Comparison of ENCODE assay signal across 17 cellular contexts in genomic region chr6:166402582-166403277, GRCh38. TPM values are rescaled to one million over a fixed set of nuclear protein-coding genes. Genes with fewer than 3 reads are reported as not detected.
DNase-seq lines count a peak whose midpoint lies in the region; ATAC-seq, FAIRE-seq and TF ChIP-seq lines count a peak whose summit lies in the region.
"Had no signal": no experiment of that assay in that cellular context is flagged by ENCODE, and none has a peak within 500 bp of the region (broad histone marks: within the 10 kb centered on the region; RNA-seq: fewer than 3 reads in every experiment).

No MANE protein-coding gene starts in this region.

- H3K27ac ChIP-seq in K562 (ENCODE audit: extremely low read depth, low read depth, low read length), result no peak overlapping the region
- H3K27ac ChIP-seq in mesenchymal stem cell (ENCODE audit: low read length, poor library complexity, severe bottlenecking), result no peak overlapping the region
- no peak overlapping the region for H3K27ac ChIP-seq in left ventricle myocardium inferior (replicated peaks)
- H3K27ac ChIP-seq: hepatocyte, parathyroid adenoma had no signal

- in situ Hi-C loops in K562 (cut with MboI), result no loop called here

- no peak for TF ChIP-seq POLR2A in K562 (conservative IDR thresholded peaks at IDR 0.05)

- POLR2A ChIA-PET in HEK293T (lab: Yijun Ruan, JAX), result no interaction called here
- POLR2A ChIA-PET in K562 (lab: Yijun Ruan, JAX), result interaction anchor here (0.6 kb wide), 1 partner anchor 1596 kb away, joined by 5 read pairs; no protein-coding TSS in a partner anchor

- H3K4me2 ChIP-seq in K562 (ENCODE audit: insufficient read depth, low read length) (no peak overlapping the region), mesenchymal stem cell (ENCODE audit: low read length, poor library complexity, severe bottlenecking) (no peak overlapping the region)
- H3K4me2 ChIP-seq: hepatocyte had no signal

- H3K79me2 ChIP-seq in K562 (ENCODE audit: control insufficient read depth, insufficient read depth, low read length), result no peaks in the 10 kb centered on the region
- H3K79me2 ChIP-seq: hepatocyte, parathyroid adenoma had no signal

- no peak for TF ChIP-seq RAD21 in K562 (CRISPR knock-in tag; conservative IDR thresholded peaks at IDR 0.05 in 1 of 2, IDR thresholded peaks at IDR 0.05 in 1 of 2)

- H2AFZ ChIP-seq in K562 (ENCODE audit: low read depth, low read length) (no peak overlapping the region), mesenchymal stem cell (ENCODE audit: low read depth, low read length) (no peak overlapping the region)
- H2AFZ ChIP-seq: hepatocyte, parathyroid adenoma had no signal

- no peak for ATAC-seq in K562

- H3K4me1 ChIP-seq in K562 (replicated peaks in 1 of 2; ENCODE audit: control insufficient read depth in 2 of 2, insufficient read depth in 2 of 2, low read length in 2 of 2), result peaks cover 0 to 3% of the 10 kb centered on the region in 2 experiments; a peak in 1 of 5 replicates
- H3K4me1 ChIP-seq in mesenchymal stem cell (ENCODE audit: control insufficient read depth, insufficient read depth, low read depth, low read length), result peaks cover 3% of the 10 kb centered on the region
- H3K4me1 ChIP-seq in left ventricle myocardium inferior, result no peaks in the 10 kb centered on the region
- H3K4me1 ChIP-seq: parathyroid adenoma had no signal

- H3K9me1 ChIP-seq in K562 (ENCODE audit: control insufficient read depth, insufficient read depth, low read length), result no peaks in the 10 kb centered on the region

- no peak for TF ChIP-seq EP300 in K562 (IDR thresholded peaks at IDR 0.05; ENCODE audit: low read length)

- H3K27me3 ChIP-seq in K562 (ENCODE audit: control insufficient read depth in 2 of 2, insufficient read depth in 2 of 2, low read length in 2 of 2), result peaks cover 38 to 61% of the 10 kb centered on the region in 2 experiments
- peaks cover 5 to 16% of the 10 kb centered on the region in 2 experiments for H3K27me3 ChIP-seq in mesenchymal stem cell (ENCODE audit: control insufficient read depth in 1 of 2, insufficient read depth in 1 of 2, low read length in 2 of 2)
- peaks cover 11% of the 10 kb centered on the region for H3K27me3 ChIP-seq in left ventricle myocardium inferior (ENCODE audit: low read depth)
- H3K27me3 ChIP-seq: hepatocyte had no signal

- H3K79me1 ChIP-seq in mesenchymal stem cell (replicated peaks; ENCODE audit: low read length, poor library complexity, severe bottlenecking), result no peaks in the 10 kb centered on the region

- no peak overlapping the region for H2BK15ac ChIP-seq in mesenchymal stem cell (ENCODE audit: low read depth, poor library complexity, severe bottlenecking)

- peaks cover 3% of the 10 kb centered on the region; the same call in 1 of the 2 replicates for H4K20me1 ChIP-seq in K562 (replicated peaks; ENCODE audit: control insufficient read depth, insufficient read depth, low read length)

- H3K9me3 ChIP-seq in K562 (replicated peaks; ENCODE audit: control insufficient read depth, insufficient read depth, low read depth, low read length) (no peaks in the 10 kb centered on the region), mesenchymal stem cell (ENCODE audit: control insufficient read depth, low read length) (no peaks in the 10 kb centered on the region), left ventricle myocardium inferior (replicated peaks) (no peaks in the 10 kb centered on the region)

- no peak overlapping the region for H3K23ac ChIP-seq in mesenchymal stem cell (ENCODE audit: low read length in 2 of 2)

- no peak overlapping the region for H3K14ac ChIP-seq in mesenchymal stem cell (ENCODE audit: low read length in 2 of 2)

- 11% methylated on average over 5 of the region's 6 CpGs for WGBS in K562 (ENCODE audit: insufficient coverage, low coverage, missing lambda C conversion rate)
- WGBS in mesenchymal stem cell, result 70% methylated on average over 6 of the region's 6 CpGs

- H3K18ac ChIP-seq in mesenchymal stem cell (ENCODE audit: low read depth in 1 of 2, low read length in 2 of 2), result no peak overlapping the region

- DNase-seq in NCI-H146 treated with DMSO at 0.1 percent for 48 hours (lab: John Stamatoyannopoulos, UW; ENCODE audit: unreplicated experiment), result peak; percentile 22
- DNase-seq in NCI-H146 (lab: John Stamatoyannopoulos, UW), result no peak
- peak; percentile 62 for DNase-seq in HEK293T (ENCODE audit: extremely low spot score)
- DNase-seq in K562 (ENCODE audit: extremely low read depth in 1 of 4, low spot score in 3 of 4), result no peak
- DNase-seq in mesenchymal stem cell, result peak; percentile 37
- DNase-seq in NCI-H526 treated with DMSO at 0.1 percent for 48 hours (lab: John Stamatoyannopoulos, UW), result no peak
- DNase-seq in posterior cingulate gyrus, result no peak
- DNase-seq in left ventricle myocardium inferior, result no peak
- DNase-seq: activated CD8-positive, alpha-beta memory T cell treated with anti-CD3 and anti-CD28 coated beads, Interleukin-2, amount 50 U/mL, for 48 hours; amniotic stem cell; DMS153; MV-4-11 had no signal

- no peak overlapping the region for H2AK5ac ChIP-seq in mesenchymal stem cell (ENCODE audit: low read length, severe bottlenecking)

- no peak for FAIRE-seq in K562 (lab: Jason Lieb, UNC)
- FAIRE-seq: A204.1, GM19239 had no signal

- intact Hi-C loops in K562 (cut with micrococcal nuclease), result loop anchor here (5.0 kb wide), 1 partner anchor 70 kb away; no protein-coding TSS in a partner anchor
- intact Hi-C loops in posterior cingulate gyrus (cut with DNase I), result no loop called here
- intact Hi-C loops in left ventricle myocardium inferior (cut with micrococcal nuclease), result loop anchor here (5.0 to 10.0 kb wide), 2 partner anchors 88 to 125 kb away; no protein-coding TSS in a partner anchor

- CTCF ChIA-PET in HEK293T (lab: Yijun Ruan, JAX) (no interaction called here), K562 (lab: Yijun Ruan, JAX; ENCODE audit: low intra/inter-chr PET ratio) (interaction anchor here (3.6 kb wide), 1 partner anchor 127 kb away, joined by 37 read pairs; no protein-coding TSS in a partner anchor)

- H3K9ac ChIP-seq in K562 (ENCODE audit: insufficient read depth in 1 of 2, low read depth in 2 of 2, low read length in 2 of 2), result no peak overlapping the region
- no peak overlapping the region for H3K9ac ChIP-seq in mesenchymal stem cell (ENCODE audit: low read length)
- H3K9ac ChIP-seq: parathyroid adenoma had no signal

- no peak for TF ChIP-seq CTCF in K562 (IDR thresholded peaks at IDR 0.05 in 2 of 3, conservative IDR thresholded peaks at IDR 0.05 in 1 of 3; ENCODE audit: insufficient read depth in 2 of 3, low read depth in 1 of 3, low read length in 3 of 3)
- TF ChIP-seq CTCF in left ventricle myocardium inferior (IDR thresholded peaks at IDR 0.05; ENCODE audit: borderline replicate concordance), result no peak

- no peak overlapping the region for H2BK120ac ChIP-seq in mesenchymal stem cell (ENCODE audit: low read depth, low read length)

- H2BK12ac ChIP-seq in mesenchymal stem cell (ENCODE audit: low read length in 2 of 2), result no peak overlapping the region

- no peak overlapping the region for H3K4ac ChIP-seq in mesenchymal stem cell (ENCODE audit: low read depth in 1 of 2, low read length in 2 of 2)

- H3K36me3 ChIP-seq in K562 (ENCODE audit: control insufficient read depth, insufficient read depth, low read length) (no peaks in the 10 kb centered on the region), mesenchymal stem cell (ENCODE audit: control insufficient read depth in 1 of 2, insufficient read depth in 2 of 2, low read depth in 1 of 2, low read length in 2 of 2) (no peaks in the 10 kb centered on the region), left ventricle myocardium inferior (no peaks in the 10 kb centered on the region)

- BruUV-seq in K562 (replicated peaks; lab: Mats Ljungman, UMichigan), result no TSS peak

- no peak overlapping the region for H4K8ac ChIP-seq in mesenchymal stem cell (ENCODE audit: low read length)

- no peak overlapping the region for H4K91ac ChIP-seq in mesenchymal stem cell (ENCODE audit: low read length)

- H2BK5ac ChIP-seq in mesenchymal stem cell (ENCODE audit: low read depth, low read length, poor library complexity, severe bottlenecking), result no peak overlapping the region

- H3K4me3 ChIP-seq in K562 (no peak overlapping the region), mesenchymal stem cell (ENCODE audit: insufficient read depth in 1 of 2, low read depth in 1 of 2, low read length in 2 of 2) (no peak overlapping the region), left ventricle myocardium inferior (no peak overlapping the region)
- H3K4me3 ChIP-seq: hepatocyte, lung had no signal

TF ChIP-seq in HEK293T, 16 proteins besides CTCF, POLR2A, EP300 and RAD21 (continues in another document):
- TF ChIP-seq ELF4 (IDR thresholded peaks at IDR 0.05), result no peak
- TF ChIP-seq SUZ12 (IDR thresholded peaks at IDR 0.05), result no peak
- TF ChIP-seq FOXM1 (IDR thresholded peaks at IDR 0.05; ENCODE audit: borderline replicate concordance), result no peak
- TF ChIP-seq FOXK2 (IDR thresholded peaks at IDR 0.05), result no peak
- TF ChIP-seq CTBP1 (IDR thresholded peaks at IDR 0.05; ENCODE audit: borderline replicate concordance), result no peak

TF ChIP-seq in K562, 482 proteins besides CTCF, POLR2A, EP300 and RAD21 (continues in another document):
- TF ChIP-seq KDM1A (IDR thresholded peaks at IDR 0.05), result peak in 1 of 2 experiments; percentile 62; a peak in 1 of 4 replicates

RNA-seq across cellular contexts. Expression of gene MPC1, which starts 20.0 kb away (rescaled TPM):
- total RNA-seq in K562 (2011; cell fraction: chromatin; rRNA removed; ENCODE audit: low replicate concordance), result 21.5 and 61.7 TPM in 2 replicates
- 19.8 and 26.6 TPM in 2 replicates for total RNA-seq in K562 (2011; cell fraction: nucleolus; rRNA removed)
- total RNA-seq in K562 (2011; cell fraction: nucleoplasm; rRNA removed), result 29.1 and 45.8 TPM in 2 replicates
- 78.6 and 97.7 TPM in 2 replicates for total RNA-seq in K562 (2014; rRNA removed)
- 132 and 145 TPM in 2 replicates for total RNA-seq in K562 (2014; rRNA removed; fragmentation: Illumina TruSeq; extraction: Trizol)
- total RNA-seq in K562 (2015; rRNA removed; fragmentation: Illumina TruSeq; extraction: Trizol), result 141 and 149 TPM in 2 replicates
- 103 and 110 TPM in 2 replicates for total RNA-seq in K562 (2021)
- polyA plus RNA-seq in K562 (2011; rRNA removed), result 115 and 138 TPM in 2 replicates
- polyA plus RNA-seq in K562 (2011; cell fraction: cytosol; rRNA removed), result 100 and 103 TPM in 2 replicates
- 48.3 and 68.3 TPM in 2 replicates for polyA plus RNA-seq in K562 (2011; cell fraction: nucleus; rRNA removed)
- 93.8 and 104 TPM in 2 replicates for polyA plus RNA-seq in K562 (2012)
- polyA plus RNA-seq in K562 (2014; fragmentation: Illumina TruSeq; extraction: Trizol), result 148 and 185 TPM in 2 replicates
- polyA plus RNA-seq in K562 (2014; fragmentation: Nextera tagmentation; extraction: Ambion mirVana), result 100 to 1,000 TPM; 138 to 144 TPM
- polyA plus RNA-seq in K562 (2014; rRNA removed), result 113 and 114 TPM in 2 replicates
- 54.6 and 59.0 TPM in 2 replicates for polyA minus RNA-seq in K562 (2011; rRNA and poly(A)+ RNA removed)
- polyA minus RNA-seq in K562 (2011; cell fraction: cytosol; rRNA and poly(A)+ RNA removed), result 18.7 and 38.7 TPM in 2 replicates
- 5.8 and 14.9 TPM in 2 replicates for polyA minus RNA-seq in K562 (2011; cell fraction: nucleus; rRNA and poly(A)+ RNA removed)
- polyA plus RNA-seq in mesenchymal stem cell (2013, experiment 1 of 2), result 37.8 TPM
- 40.1 TPM for polyA plus RNA-seq in mesenchymal stem cell (2013, experiment 2 of 2)
- total RNA-seq in left ventricle myocardium inferior, result 531 TPM

Comparison
In these comparisons a context has a peak if more than half of its experiments do, and no peak if none do; other contexts are left out.
1. DNase-seq: peak in NCI-H146 treated with DMSO at 0.1 percent for 48 hours (single experiment), HEK293T (single experiment) and mesenchymal stem cell (single experiment); none in NCI-H146 (single experiment), K562 (0 of 4), NCI-H526 treated with DMSO at 0.1 percent for 48 hours (single experiment), posterior cingulate gyrus (0 of 10) and left ventricle myocardium inferior (single experiment).